8 cellular contexts compared by ENCODE assay signal in the genomic region with DNA sequence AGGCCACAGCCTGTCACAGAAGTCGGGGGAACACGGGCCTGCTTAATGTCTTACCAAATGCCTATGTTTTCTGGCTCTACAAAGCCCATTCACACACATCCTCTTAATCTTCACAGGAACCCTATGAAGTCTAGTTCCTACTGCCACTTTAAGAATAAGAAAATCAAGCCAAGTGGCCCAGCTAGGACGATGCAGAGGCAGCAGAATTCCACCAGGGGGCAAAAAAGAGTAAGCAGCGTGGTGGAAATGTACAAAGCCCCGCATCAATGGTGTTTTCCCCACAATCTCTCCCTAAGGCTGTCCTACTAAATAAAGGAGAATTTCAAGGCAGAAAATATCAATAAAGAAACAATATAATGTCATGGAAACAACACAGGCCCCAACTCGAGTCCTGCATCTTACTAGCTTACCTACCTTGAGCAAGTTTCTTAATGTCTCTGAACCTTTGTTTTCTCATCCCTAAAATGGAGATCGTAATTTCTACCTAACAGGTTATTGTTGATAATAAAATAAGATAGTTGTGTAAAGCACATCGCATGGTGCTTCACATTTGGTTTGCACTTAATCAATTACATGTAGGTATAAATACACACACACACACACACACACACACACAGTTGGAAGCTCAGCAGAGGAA. TPM values are rescaled to one million over a fixed set of nuclear protein-coding genes. Genes with fewer than 3 reads are reported as not detected.
DNase-seq lines count a peak whose midpoint lies in the region; ATAC-seq and TF ChIP-seq lines count a peak whose summit lies in the region.

No MANE protein-coding gene starts in this region.

- peak overlapping the region; percentile 18 for H3K4me2 ChIP-seq in mammary epithelial cell (ENCODE audit: insufficient read depth, low read depth, low read length)

- H3K9me3 Mint-ChIP-seq in activated CD4-positive, alpha-beta T cell treated with anti-CD3 and anti-CD28 coated beads for 36 hours (ENCODE audit: low read depth), result no peaks in the 10 kb centered on the region

- H3K4me1 Mint-ChIP-seq in activated CD4-positive, alpha-beta T cell treated with anti-CD3 and anti-CD28 coated beads for 36 hours, result no peaks in the 10 kb centered on the region

- TF ChIP-seq POLR2A in stomach (IDR thresholded peaks at IDR 0.05), result no peak

- H3K9me3 ChIP-seq in mammary epithelial cell (replicated peaks; ENCODE audit: insufficient read depth, low read length) (no peaks in the 10 kb centered on the region), stomach (no peaks in the 10 kb centered on the region)

- TF ChIP-seq CTCF in mammary epithelial cell (conservative IDR thresholded peaks at IDR 0.05 in 1 of 2, IDR thresholded peaks at IDR 0.05 in 1 of 2; ENCODE audit: extremely low read depth in 1 of 2, insufficient read depth in 1 of 2, low read depth in 1 of 2, low read length in 2 of 2), result peak; percentile 94 to 96
- peak in 5 of 7 experiments; percentile 73 to 95 (median 82) for TF ChIP-seq CTCF in stomach (IDR thresholded peaks at IDR 0.05)

- peaks cover 9% of the 10 kb centered on the region for H3K4me1 ChIP-seq in mammary epithelial cell (ENCODE audit: insufficient read depth, low read length)
- peaks cover 0 to 6% (median 2%) of the 10 kb centered on the region in 4 donors for H3K4me1 ChIP-seq in stomach

- no peaks in the 10 kb centered on the region for H3K27me3 ChIP-seq in mammary epithelial cell (ENCODE audit: insufficient read depth, low read length)
- H3K27me3 ChIP-seq in stomach, result no peaks in the 10 kb centered on the region

- no peak overlapping the region for H3K27ac ChIP-seq in mammary epithelial cell (ENCODE audit: insufficient read depth, low read depth, low read length)
- no peak overlapping the region for H3K27ac ChIP-seq in stomach

- POLR2A ChIA-PET in activated CD4-positive, alpha-beta T cell treated with anti-CD3 and anti-CD28 coated beads for 36 hours (lab: Charles Lee), result interaction anchor here (0.8 kb wide), 1 partner anchor 271 kb away, joined by 4 read pairs; no protein-coding TSS in a partner anchor

- peak overlapping the region; percentile 28 for H2AFZ ChIP-seq in mammary epithelial cell (ENCODE audit: low read depth, low read length)

- CTCF ChIA-PET in activated CD4-positive, alpha-beta T cell treated with anti-CD3 and anti-CD28 coated beads for 36 hours (lab: Charles Lee), result interaction anchor here (0.6 to 1.2 kb wide), 7 partner anchors 12 to 649 kb away, joined by 3 to 7 read pairs (median 3); no protein-coding TSS in a partner anchor
- CTCF ChIA-PET in mammary epithelial cell (lab: Charles Lee; ENCODE audit: low non-redundant PET), result interaction anchor here (0.6 to 0.7 kb wide), 2 partner anchors 741 to 1043 kb away, joined by 3 to 6 read pairs; no protein-coding TSS in a partner anchor

- TF ChIP-seq EP300 in stomach (IDR thresholded peaks at IDR 0.05), result no peak

- no peaks in the 10 kb centered on the region for H3K27me3 Mint-ChIP-seq in activated CD4-positive, alpha-beta T cell treated with anti-CD3 and anti-CD28 coated beads for 36 hours

- peak; percentile 51 for ATAC-seq in activated CD4-positive, alpha-beta T cell treated with anti-CD3 and anti-CD28 coated beads for 36 hours
- ATAC-seq in GM21515 (IDR thresholded peaks at IDR 0.05; ENCODE audit: unreplicated experiment), result peak; percentile 80

- H3K4me3 ChIP-seq in mammary epithelial cell (replicated peaks in 1 of 3; ENCODE audit: insufficient read depth in 1 of 3, low read depth in 2 of 3, low read length in 3 of 3), result no peak overlapping the region
- H3K4me3 ChIP-seq in stomach, result no peak overlapping the region

- no peaks in the 10 kb centered on the region for H3K79me2 ChIP-seq in mammary epithelial cell (ENCODE audit: insufficient read depth, low read length)

- H3K9ac ChIP-seq in mammary epithelial cell (ENCODE audit: insufficient read depth, low read length), result no peak overlapping the region

- H3K4me3 Mint-ChIP-seq in activated CD4-positive, alpha-beta T cell treated with anti-CD3 and anti-CD28 coated beads for 36 hours, result no peak overlapping the region

- in situ Hi-C loops in mammary epithelial cell (cut with MboI; ENCODE audit: low sequenced_read_pairs in 2 of 2), result loop anchor here (10.0 kb wide), 1 partner anchor 1054 kb away; no protein-coding TSS in a partner anchor

- dilution Hi-C loops in mammary epithelial cell (cut with HindIII; ENCODE audit: low sequenced_read_pairs), result no loop called here

- WGBS in mammary epithelial cell (ENCODE audit: low coverage, missing lambda C conversion rate), result 14% methylated on average over 8 of the region's 8 CpGs
- WGBS in stomach, 5 donors, result 15 to 22% (median 18%) methylated on average over 8 of the region's 8 CpGs

- no peaks in the 10 kb centered on the region for H3K36me3 Mint-ChIP-seq in activated CD4-positive, alpha-beta T cell treated with anti-CD3 and anti-CD28 coated beads for 36 hours (ENCODE audit: low read depth)

- no peaks in the 10 kb centered on the region for H4K20me1 ChIP-seq in mammary epithelial cell (ENCODE audit: insufficient read depth, low read length)

- no peak overlapping the region for H3K27ac Mint-ChIP-seq in activated CD4-positive, alpha-beta T cell treated with anti-CD3 and anti-CD28 coated beads for 36 hours

- BruUV-seq in mammary epithelial cell (replicated peaks; lab: Mats Ljungman, UMichigan), result no TSS peak

- DNase-seq in activated CD4-positive, alpha-beta T cell treated with anti-CD3 and anti-CD28 coated beads for 36 hours, result peak; percentile 46
- no peak for DNase-seq in activated CD4-positive, alpha-beta T cell treated with anti-CD3 and anti-CD28 coated beads, Interleukin-2, amount 50 U/mL, for 1 hour
- DNase-seq in HuH-7 (ENCODE audit: low spot score), result peak; percentile 48
- peak; percentile 21 to 68 for DNase-seq in NOMO-1 (lab: John Stamatoyannopoulos, UW; ENCODE audit: unreplicated experiment in 2 of 2)
- DNase-seq in mammary epithelial cell, result peak; percentile 58
- peak; percentile 75 for DNase-seq in kidney glomerular epithelial cell (lab: John Stamatoyannopoulos, UW)
- peak; percentile 66 for DNase-seq in stomach

- no peaks in the 10 kb centered on the region for H3K36me3 ChIP-seq in mammary epithelial cell (ENCODE audit: insufficient read depth, low read length)
- peaks cover 0 to 74% (median 54%) of the 10 kb centered on the region in 4 donors for H3K36me3 ChIP-seq in stomach

- intact Hi-C loops in activated CD4-positive, alpha-beta T cell treated with anti-CD3 and anti-CD28 coated beads for 36 hours (cut with DNase I, micrococcal nuclease), result loop anchor here (5.0 to 10.0 kb wide), 4 partner anchors 691 to 1394 kb away; no protein-coding TSS in a partner anchor
- intact Hi-C loops in mammary epithelial cell (cut with micrococcal nuclease) (loop anchor here (1.0 to 10.0 kb wide), 5 partner anchors 521 to 1394 kb away; no protein-coding TSS in a partner anchor), stomach (cut with DNase I; ENCODE audit: low total_unique reads) (no loop called here)

RNA-seq across cellular contexts. Expression of gene SEC16B, which starts 21.4 kb away (rescaled TPM):
- not detected for total RNA-seq in activated CD4-positive, alpha-beta T cell treated with anti-CD3 and anti-CD28 coated beads for 36 hours
- total RNA-seq in mammary epithelial cell (under 1 TPM in 1 of 2 donors, not detected in 1; 0.83 TPM), stomach (10 to 100 TPM; 10.6 to 53.9 (median 26.2) TPM)
- polyA plus RNA-seq in mammary epithelial cell (0.99 TPM), stomach (1 to 10 TPM; 3.3 to 6.3 (median 5.2) TPM)
- 0.93 TPM for polyA minus RNA-seq in mammary epithelial cell

Comparison
In these comparisons a context has a peak if more than half of its experiments do, and no peak if none do; other contexts are left out.
1. RNA of gene SEC16B, which starts 21.4 kb away (total RNA-seq): 10.6 to 53.9 TPM in stomach; 0.83 TPM in mammary epithelial cell and not detected in activated CD4-positive, alpha-beta T cell treated with anti-CD3 and anti-CD28 coated beads for 36 hours; every median in the first group is over 4 times any median in the second.